In genomic region chr6:70956451-70957283, GRCh38 we compare ENCODE assay signal across 8 cellular contexts. TPM values are rescaled to one million over a fixed set of nuclear protein-coding genes. Genes with fewer than 3 reads are reported as not detected.
DNase-seq lines count a peak whose midpoint lies in the region; ATAC-seq and TF ChIP-seq lines count a peak whose summit lies in the region.

B3GAT2 (minus strand) TSS chr6:70957060; CDS start chr6:70956429, 631 bp downstream.

- no peak within 1 kb of the TSS for H3K27ac Mint-ChIP-seq in activated naive CD4-positive, alpha-beta T cell treated with anti-CD3 and anti-CD28 coated beads for 36 hours

- peaks cover 20% of the 10 kb centered on the region for H3K27me3 ChIP-seq in BJ (ENCODE audit: control insufficient read depth, insufficient read depth, low read length)
- peaks cover 66% of the 10 kb centered on the region for H3K27me3 ChIP-seq in HUES48 (ENCODE audit: control insufficient read depth, insufficient read depth, low read length)
- H3K27me3 ChIP-seq in ovary = no peaks in the 10 kb centered on the region

- no peaks in the 10 kb centered on the region for H3K36me3 Mint-ChIP-seq in activated naive CD4-positive, alpha-beta T cell treated with anti-CD3 and anti-CD28 coated beads for 36 hours (ENCODE audit: low read depth)

- H3K36me3 ChIP-seq in BJ (ENCODE audit: control insufficient read depth, insufficient read depth, low read length) (no peaks in the 10 kb centered on the region), HUES48 (ENCODE audit: control insufficient read depth, insufficient read depth, low read length) (no peaks in the 10 kb centered on the region), ovary (no peaks in the 10 kb centered on the region)

- peak within 1 kb of the TSS; percentile 38 for H3K4me3 ChIP-seq in BJ (ENCODE audit: low read depth, low read length)
- peak within 1 kb of the TSS; percentile 69 for H3K4me3 ChIP-seq in HUES48 (ENCODE audit: low read depth, low read length)
- peak within 1 kb of the TSS; percentile 40 for H3K4me3 ChIP-seq in ovary

- POLR2A ChIA-PET in BJ (lab: Charles Lee) = no interaction called here

- WGBS in ovary, 3 donors = 1% methylated on average over 78 to 83 of the region's 83 CpGs

- ATAC-seq in GM19035 (IDR thresholded peaks at IDR 0.05; ENCODE audit: unreplicated experiment) (peak; percentile 14), Right ventricle myocardium superior (ENCODE audit: poor library complexity) (peak; percentile 55)

- H3K9me3 Mint-ChIP-seq in activated naive CD4-positive, alpha-beta T cell treated with anti-CD3 and anti-CD28 coated beads for 36 hours = no peaks in the 10 kb centered on the region

- H3K27me3 Mint-ChIP-seq in activated naive CD4-positive, alpha-beta T cell treated with anti-CD3 and anti-CD28 coated beads for 36 hours (ENCODE audit: low read depth) = peaks cover 49% of the 10 kb centered on the region

- peaks cover 4% of the 10 kb centered on the region for H3K4me1 Mint-ChIP-seq in activated naive CD4-positive, alpha-beta T cell treated with anti-CD3 and anti-CD28 coated beads for 36 hours (ENCODE audit: low read depth)

- TF ChIP-seq CTCF in BJ (IDR thresholded peaks at IDR 0.05; ENCODE audit: insufficient read depth, low read depth, low read length) = no peak
- TF ChIP-seq CTCF in ovary (IDR thresholded peaks at IDR 0.05) = no peak

- no peaks in the 10 kb centered on the region for H3K9me3 ChIP-seq in HUES48 (ENCODE audit: control insufficient read depth, insufficient read depth, low read length)
- H3K9me3 ChIP-seq in ovary = no peaks in the 10 kb centered on the region

- H3K4me1 ChIP-seq in HUES48 (ENCODE audit: control insufficient read depth, insufficient read depth, low read length) (peaks cover 11% of the 10 kb centered on the region; the same call in 1 of the 2 replicates), ovary (ENCODE audit: insufficient read depth) (peaks cover 10% of the 10 kb centered on the region)

- CTCF ChIA-PET in BJ (lab: Yijun Ruan, JAX) = interaction anchor here (1.0 to 3.7 kb wide), 17 partner anchors 8 to 736 kb away, joined by 3 to 26 read pairs (median 4); no protein-coding TSS in a partner anchor
- CTCF ChIA-PET in activated naive CD4-positive, alpha-beta T cell treated with anti-CD3 and anti-CD28 coated beads for 36 hours (lab: Charles Lee) = interaction anchor here (0.6 to 2.0 kb wide), 13 partner anchors 8 to 735 kb away, joined by 3 to 25 read pairs (median 4); no protein-coding TSS in a partner anchor

- TF ChIP-seq EP300 in ovary (IDR thresholded peaks at IDR 0.05) = no peak

- H3K27ac ChIP-seq in HUES48 (ENCODE audit: low read depth, low read length) = no peak within 1 kb of the TSS
- H3K27ac ChIP-seq in ovary = no peak within 1 kb of the TSS

- DNase-seq in BJ (ENCODE audit: low read depth) (no peak), Right ventricle myocardium superior (peak; percentile 41), ovary (peak in 2 of 5 donors; percentile 18 to 33), RPMI8226 (no peak), NCI-H187 (lab: John Stamatoyannopoulos, UW) (no peak)
- peak; percentile 6 for DNase-seq in activated naive CD4-positive, alpha-beta T cell treated with anti-CD3 and anti-CD28 coated beads for 36 hours

- no peak within 1 kb of the TSS for H3K9ac ChIP-seq in HUES48 (ENCODE audit: low read depth, low read length)

- intact Hi-C loops in activated naive CD4-positive, alpha-beta T cell treated with anti-CD3 and anti-CD28 coated beads for 36 hours (cut with micrococcal nuclease) = loop anchor here (1.0 to 5.0 kb wide), 7 partner anchors 56 to 734 kb away; no protein-coding TSS in a partner anchor
- intact Hi-C loops in Right ventricle myocardium superior (cut with DNase I) (loop anchor here (10.0 kb wide), 1 partner anchor 252 kb away; no protein-coding TSS in a partner anchor), ovary (cut with DNase I) (loop anchor here in 1 of 4 donors (5.0 kb wide), 1 partner anchor 249 kb away; no protein-coding TSS in a partner anchor)

- TF ChIP-seq POLR2A in ovary (IDR thresholded peaks at IDR 0.05) = no peak

- peak within 1 kb of the TSS; percentile 74 for H3K4me3 Mint-ChIP-seq in activated naive CD4-positive, alpha-beta T cell treated with anti-CD3 and anti-CD28 coated beads for 36 hours

RNA-seq across cellular contexts. Expression of gene B3GAT2, which starts in this region (rescaled TPM):
- polyA plus RNA-seq in BJ (2011; rRNA removed) (0.01 and 0.02 TPM in 2 replicates), ovary (under 1 TPM; 0.04 to 0.15 TPM)
- not detected in 2 replicates for polyA minus RNA-seq in BJ (2011; rRNA and poly(A)+ RNA removed)
- total RNA-seq in activated naive CD4-positive, alpha-beta T cell treated with anti-CD3 and anti-CD28 coated beads for 36 hours = not detected
- total RNA-seq in Right ventricle myocardium superior (not detected), ovary (under 1 TPM in 1 of 7 donors, not detected in 6; 0.05 TPM)

Comparison
In these comparisons a context has a peak if more than half of its experiments do, and no peak if none do; other contexts are left out.
1. Peak in DNase-seq in activated naive CD4-positive, alpha-beta T cell treated with anti-CD3 and anti-CD28 coated beads for 36 hours; RNA of the gene not detected or under 1 TPM.
2. Peak in DNase-seq and ATAC-seq in Right ventricle myocardium superior; RNA of the gene not detected or under 1 TPM.